In the genomic region with DNA sequence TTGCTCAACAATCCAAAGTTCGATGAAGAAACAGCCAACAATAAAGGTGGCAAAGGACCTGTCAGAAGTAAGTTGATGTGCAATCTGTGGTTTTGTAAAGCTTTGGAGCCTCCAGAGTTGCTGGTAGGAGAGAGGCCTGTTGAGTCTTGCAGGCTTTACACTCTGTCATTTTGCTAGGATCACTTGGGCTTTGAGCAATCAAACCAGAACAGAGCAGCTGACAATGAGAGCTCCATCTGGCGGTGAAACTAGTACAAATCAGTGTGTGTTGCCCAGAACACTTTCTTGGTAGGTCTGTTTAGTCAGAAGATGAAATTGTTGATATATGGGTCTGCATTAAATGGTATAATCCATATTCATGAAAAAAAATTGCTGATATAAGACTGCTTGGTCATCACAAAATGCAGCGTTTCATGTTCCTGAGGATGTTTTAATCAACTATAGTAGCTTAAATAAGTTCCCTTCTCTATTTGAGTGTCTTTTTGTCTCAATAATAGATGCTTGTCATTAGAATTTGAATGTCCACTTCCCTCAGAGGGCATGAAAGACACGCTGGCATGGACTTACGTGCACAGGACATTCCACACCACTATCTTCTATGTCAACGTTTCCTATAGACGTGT, we compare ENCODE assay signal across 8 cellular contexts. TPM values are rescaled to one million over a fixed set of nuclear protein-coding genes. Genes with fewer than 3 reads are reported as not detected.
A peak's percentile ranks its signal among the peaks of the same experiment; 100 is the strongest.
DNase-seq lines count a peak whose midpoint lies in the region; ATAC-seq and TF ChIP-seq lines count a peak whose summit lies in the region.

No MANE protein-coding gene starts in this region.

- no peaks in the 10 kb centered on the region for H3K9me3 Mint-ChIP-seq in activated CD4-positive, alpha-beta memory T cell treated with anti-CD3 and anti-CD28 coated beads for 36 hours
- no peaks in the 10 kb centered on the region for H3K9me3 Mint-ChIP-seq in endodermal cell

- no peak overlapping the region for H3K4me3 Mint-ChIP-seq in activated CD4-positive, alpha-beta memory T cell treated with anti-CD3 and anti-CD28 coated beads for 36 hours
- H3K4me3 Mint-ChIP-seq in endodermal cell = no peak overlapping the region

- H3K27me3 ChIP-seq in endodermal cell (ENCODE audit: control insufficient read depth, insufficient read depth, low read length, poor library complexity, severe bottlenecking) = no peaks in the 10 kb centered on the region

- POLR2A ChIA-PET in activated CD4-positive, alpha-beta memory T cell treated with anti-CD3 and anti-CD28 coated beads for 36 hours (lab: Charles Lee) = interaction anchor here (1.2 kb wide), 1 partner anchor 127 kb away, joined by 4 read pairs; no protein-coding TSS in a partner anchor

- H3K27ac ChIP-seq in endodermal cell (ENCODE audit: low read depth, low read length) = no peak overlapping the region

- H3K36me3 ChIP-seq in endodermal cell (ENCODE audit: control insufficient read depth, insufficient read depth, low read length) = no peaks in the 10 kb centered on the region

- no peak overlapping the region for H3K9ac ChIP-seq in endodermal cell (ENCODE audit: extremely low read depth, low read length, poor library complexity, severe bottlenecking)

- H3K4me3 ChIP-seq in endodermal cell (ENCODE audit: low read length) = no peak overlapping the region

- WGBS in endodermal cell (ENCODE audit: insufficient coverage in 1 of 2, insufficient read length in 1 of 2), 2 experiments = 54 to 66% methylated on average over 6 to 7 of the region's 7 CpGs

- no peak overlapping the region for H3K27ac Mint-ChIP-seq in activated CD4-positive, alpha-beta memory T cell treated with anti-CD3 and anti-CD28 coated beads for 36 hours
- no peak overlapping the region for H3K27ac Mint-ChIP-seq in endodermal cell

- H3K27me3 Mint-ChIP-seq in activated CD4-positive, alpha-beta memory T cell treated with anti-CD3 and anti-CD28 coated beads for 36 hours = no peaks in the 10 kb centered on the region
- H3K27me3 Mint-ChIP-seq in endodermal cell (ENCODE audit: insufficient read depth) = no peaks in the 10 kb centered on the region

- peak; percentile 60 for DNase-seq in GM04504 (ENCODE audit: low read depth)
- peak; percentile 28 for DNase-seq in NCI-H748 treated with DMSO at 0.1 percent for 48 hours (lab: John Stamatoyannopoulos, UW)
- DNase-seq in activated CD4-positive, alpha-beta memory T cell treated with anti-CD3 and anti-CD28 coated beads for 36 hours = peak; percentile 67
- DNase-seq in endodermal cell = peak; percentile 84
- peak; percentile 88 for DNase-seq in midbrain (lab: John Stamatoyannopoulos, UW)
- DNase-seq in stimulated activated CD8-positive, alpha-beta memory T cell treated with anti-CD3 and anti-CD28 coated beads, Interleukin-7, amount 100 ng/mL, for 1 hour (ENCODE audit: low read depth in 2 of 2) = peak; percentile 24 to 39

- H3K4me1 Mint-ChIP-seq in activated CD4-positive, alpha-beta memory T cell treated with anti-CD3 and anti-CD28 coated beads for 36 hours (ENCODE audit: low read depth) = peaks cover 7% of the 10 kb centered on the region
- no peaks in the 10 kb centered on the region for H3K4me1 Mint-ChIP-seq in endodermal cell

- ATAC-seq in HG02938 (IDR thresholded peaks at IDR 0.05; ENCODE audit: unreplicated experiment) = peak; percentile 82
- no peak for ATAC-seq in HG02870 (IDR thresholded peaks at IDR 0.05; ENCODE audit: unreplicated experiment)

- peak; percentile 86 for TF ChIP-seq CTCF in endodermal cell (conservative IDR thresholded peaks at IDR 0.05)

- CTCF ChIA-PET in activated CD4-positive, alpha-beta memory T cell treated with anti-CD3 and anti-CD28 coated beads for 36 hours (lab: Charles Lee) = interaction anchor here (0.8 to 9.9 kb wide), 49 partner anchors 9 to 614 kb away, joined by 3 to 406 read pairs (median 6); partner anchors contain the start of genes DMXL2, LYSMD2 and SCG3

- H3K36me3 Mint-ChIP-seq in activated CD4-positive, alpha-beta memory T cell treated with anti-CD3 and anti-CD28 coated beads for 36 hours = peaks cover 11% of the 10 kb centered on the region
- H3K36me3 Mint-ChIP-seq in endodermal cell (ENCODE audit: low read depth) = no peaks in the 10 kb centered on the region

- intact Hi-C loops in activated CD4-positive, alpha-beta memory T cell treated with anti-CD3 and anti-CD28 coated beads for 36 hours (cut with micrococcal nuclease) = loop anchor here (1.0 to 2.0 kb wide), 4 partner anchors 40 to 240 kb away; partner anchors contain the start of gene LYSMD2

- H3K4me1 ChIP-seq in endodermal cell (ENCODE audit: control insufficient read depth, insufficient read depth, low read length) = no peaks in the 10 kb centered on the region

- H3K9me3 ChIP-seq in endodermal cell (ENCODE audit: control insufficient read depth, low read length) = no peaks in the 10 kb centered on the region

RNA-seq across cellular contexts. Expression of gene TMOD2, which starts 25.7 kb away (rescaled TPM):
- 1 to 10 TPM; 6.7 to 7.9 TPM for total RNA-seq in activated CD4-positive, alpha-beta memory T cell treated with anti-CD3 and anti-CD28 coated beads for 36 hours
- 1 to 10 TPM; 2.1 to 2.5 TPM for total RNA-seq in endodermal cell
- polyA plus RNA-seq in endodermal cell (2013, experiment 1 of 2) = 2.8 TPM
- 2.8 TPM for polyA plus RNA-seq in endodermal cell (2013, experiment 2 of 2)

RNA-seq across cellular contexts. Expression of gene LYSMD2, which starts 39.6 kb away (rescaled TPM):
- 10 to 100 TPM; 18.1 to 18.6 TPM for total RNA-seq in activated CD4-positive, alpha-beta memory T cell treated with anti-CD3 and anti-CD28 coated beads for 36 hours
- total RNA-seq in endodermal cell = 1 to 10 TPM in 1 of 2 donors, under 1 TPM in 1; 0.80 to 1.5 TPM
- polyA plus RNA-seq in endodermal cell (2013, experiment 1 of 2) = 0.36 TPM
- 0.37 TPM for polyA plus RNA-seq in endodermal cell (2013, experiment 2 of 2)

RNA-seq across cellular contexts. Expression of gene TMOD3, which starts 52.4 kb away (rescaled TPM):
- total RNA-seq in activated CD4-positive, alpha-beta memory T cell treated with anti-CD3 and anti-CD28 coated beads for 36 hours = 10 to 100 TPM; 56.9 to 61.6 TPM
- total RNA-seq in endodermal cell = 10 to 100 TPM; 39.6 to 44.4 TPM
- polyA plus RNA-seq in endodermal cell (2013, experiment 1 of 2) = 20.6 TPM
- 21.4 TPM for polyA plus RNA-seq in endodermal cell (2013, experiment 2 of 2)

Comparison
In these comparisons a context has a peak if more than half of its experiments do, and no peak if none do; other contexts are left out.
1. DNase-seq: peak in every context shown above with its lines; median percentile 88 in midbrain; 84 in endodermal cell; 67 in activated CD4-positive, alpha-beta memory T cell treated with anti-CD3 and anti-CD28 coated beads for 36 hours; 60 in GM04504; 32 in stimulated activated CD8-positive, alpha-beta memory T cell treated with anti-CD3 and anti-CD28 coated beads, Interleukin-7, amount 100 ng/mL, for 1 hour; 28 in NCI-H748 treated with DMSO at 0.1 percent for 48 hours.
2. RNA of gene LYSMD2, which starts 39.6 kb away (total RNA-seq): 18.1 to 18.6 TPM in activated CD4-positive, alpha-beta memory T cell treated with anti-CD3 and anti-CD28 coated beads for 36 hours; 0.80 to 1.5 TPM in endodermal cell; every median in the first group is over 4 times any median in the second.